1 cellular context compared by ENCODE assay signal in genomic region chr9:95521699-95522098, GRCh38.
TF ChIP-seq lines count a peak whose summit lies in the region.

No MANE protein-coding gene starts in this region.

TF ChIP-seq in HepG2, 621 proteins besides CTCF, POLR2A, EP300 and RAD21:
- TF ChIP-seq RAD51 (IDR thresholded peaks at IDR 0.05; ENCODE audit: borderline replicate concordance) = peak; percentile 89
- peak; percentile 53 for TF ChIP-seq USF2 (IDR thresholded peaks at IDR 0.05; ENCODE audit: low read depth, low read length)
- TF ChIP-seq USF2 (CRISPR knock-in tag; IDR thresholded peaks at IDR 0.05; ENCODE audit: borderline replicate concordance) = no peak
- TF ChIP-seq ZSCAN25 (CRISPR knock-in tag; IDR thresholded peaks at IDR 0.05) = no peak
